ENCODE assay signal across 26 cellular contexts in genomic region chr2:27143285-27143684, GRCh38. TPM values are rescaled to one million over a fixed set of nuclear protein-coding genes. Genes with fewer than 3 reads are reported as not detected.
"Had no signal": no experiment of that assay in that cellular context is flagged by ENCODE, and none has a peak within 500 bp of the region (broad histone marks: within the 10 kb centered on the region; RNA-seq: fewer than 3 reads in every experiment).

No MANE protein-coding gene starts in this region.

- H3K4me3 ChIP-seq: SJSA1, SK-N-MC had no signal

- FAIRE-seq: RCC 7860 had no signal

- H3K27me3 ChIP-seq: SJSA1 had no signal

- H3K4me1 ChIP-seq: SJSA1 had no signal

- H3K9ac ChIP-seq: KMS-11 had no signal

- H3K36me3 ChIP-seq: SJSA1 had no signal

- H3K27ac ChIP-seq: KMS-11, SJSA1, SK-N-MC had no signal

- H3K4me2 ChIP-seq: KMS-11 had no signal

- DNase-seq: IMR-90; Kasumi-1; NCI-H1092; NCI-H1105 treated with DMSO at 0.1 percent for 48 hours; NCI-H1417 treated with DMSO at 0.1 percent for 48 hours; NCI-H146; NCI-H1694 treated with DMSO at 0.1 percent for 48 hours; NCI-H1930; NCI-H2081; NCI-H2107; NCI-H2227 treated with DMSO at 0.1 percent for 48 hours; NCI-H510A; NCI-H524 treated with DMSO at 0.1 percent for 48 hours; NCI-H69; NCI-H774; NK-92 treated with Interleukin-12 subunit alpha and Interleukin-12 subunit beta, amount 100 ng/mL, for 24 hours; Right ventricle myocardium superior; RPMI8226; SIG-M5 had no signal

RNA-seq across cellular contexts. Expression of gene PRR30, which starts 4.1 kb away (rescaled TPM):
- total RNA-seq: HT-29, IMR-90, M059J, OCI-LY7, Right ventricle myocardium superior, SJSA1 had no signal
- polyA plus RNA-seq: IMR-90 had no signal

RNA-seq across cellular contexts. Expression of gene TCF23, which starts 5.5 kb away (rescaled TPM):
- total RNA-seq: HT-29, IMR-90, M059J, Right ventricle myocardium superior, SJSA1 had no signal
- polyA plus RNA-seq: IMR-90 had no signal

RNA-seq across cellular contexts. Expression of gene ABHD1, which starts 19.7 kb away (rescaled TPM):
- total RNA-seq: HT-29, IMR-90, OCI-LY7, SJSA1 had no signal

RNA-seq across cellular contexts. Expression of gene CGREF1, which starts 24.4 kb away (rescaled TPM):
- total RNA-seq: OCI-LY7 had no signal
